Comparison of ENCODE assay signal across 9 cellular contexts in the genomic region with DNA sequence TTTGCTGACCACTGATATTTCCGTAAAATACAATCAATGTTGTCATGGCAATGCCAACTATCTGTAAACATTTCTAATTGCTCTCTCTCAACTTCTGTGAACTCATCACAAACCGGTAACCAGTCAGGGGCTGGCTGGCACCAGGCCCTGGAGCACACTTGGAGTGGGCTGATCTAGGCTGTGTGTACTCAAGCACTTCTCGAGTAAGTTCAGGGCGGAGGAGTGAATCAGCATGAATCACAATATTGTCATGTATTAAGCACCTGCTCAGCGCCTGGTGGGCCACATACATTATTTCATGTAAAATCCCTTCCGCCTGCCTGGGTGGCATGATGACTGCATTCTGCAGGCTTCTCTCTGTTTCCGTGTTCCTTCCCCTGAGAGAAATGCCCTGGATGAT.
DNase-seq lines count a peak whose midpoint lies in the region; ATAC-seq and TF ChIP-seq lines count a peak whose summit lies in the region.
"Had no signal": no experiment of that assay in that cellular context is flagged by ENCODE, and none has a peak within 500 bp of the region (broad histone marks: within the 10 kb centered on the region; RNA-seq: fewer than 3 reads in every experiment).

No MANE protein-coding gene starts in this region.

- H3K23ac ChIP-seq in mesenchymal stem cell (ENCODE audit: low read length in 2 of 2): peak overlapping the region in 1 of 2 experiments; percentile 87

- WGBS in mesenchymal stem cell: 15% methylated on average over 7 of the region's 7 CpGs

- H3K4me3 Mint-ChIP-seq in activated CD4-positive, alpha-beta T cell treated with anti-CD3 and anti-CD28 coated beads, Interleukin-2, amount 10 ng/mL, durations not matched to agents 24 days and 14 days: no peak overlapping the region
- H3K4me3 Mint-ChIP-seq in stimulated activated memory B cell treated with anti-CD40 and anti-IgM and Interleukin-4, amounts not matched to agents 10 μg/mL and 1 μg/mL and 100 μg/mL, for 72 hours: no peak overlapping the region

- no peaks in the 10 kb centered on the region for H3K36me3 ChIP-seq in mesenchymal stem cell (ENCODE audit: control insufficient read depth in 1 of 2, insufficient read depth in 2 of 2, low read depth in 1 of 2, low read length in 2 of 2)

- no peaks in the 10 kb centered on the region for H3K9me3 ChIP-seq in mesenchymal stem cell (ENCODE audit: control insufficient read depth, low read length)

- H3K18ac ChIP-seq in mesenchymal stem cell (ENCODE audit: low read depth in 1 of 2, low read length in 2 of 2): no peak overlapping the region

- no peak overlapping the region for H3K27ac ChIP-seq in mesenchymal stem cell (ENCODE audit: low read length, poor library complexity, severe bottlenecking)

- H2BK12ac ChIP-seq in mesenchymal stem cell (ENCODE audit: low read length in 2 of 2): no peak overlapping the region

- no peaks in the 10 kb centered on the region for H3K27me3 Mint-ChIP-seq in activated CD4-positive, alpha-beta T cell treated with anti-CD3 and anti-CD28 coated beads, Interleukin-2, amount 10 ng/mL, durations not matched to agents 24 days and 14 days
- peaks cover 13% of the 10 kb centered on the region for H3K27me3 Mint-ChIP-seq in stimulated activated memory B cell treated with anti-CD40 and anti-IgM and Interleukin-4, amounts not matched to agents 10 μg/mL and 1 μg/mL and 100 μg/mL, for 72 hours

- H3K4me1 ChIP-seq in mesenchymal stem cell (ENCODE audit: control insufficient read depth, insufficient read depth, low read depth, low read length): peaks cover 3% of the 10 kb centered on the region

- in situ Hi-C loops in astrocyte of the cerebellum (cut with HindIII; ENCODE audit: low sequenced_read_pairs): no loop called here

- H2AK5ac ChIP-seq in mesenchymal stem cell (ENCODE audit: low read length, severe bottlenecking): no peak overlapping the region

- no peak overlapping the region for H3K14ac ChIP-seq in mesenchymal stem cell (ENCODE audit: low read length in 2 of 2)

- intact Hi-C loops in activated CD4-positive, alpha-beta T cell treated with anti-CD3 and anti-CD28 coated beads, Interleukin-2, amount 10 ng/mL, durations not matched to agents 24 days and 14 days (cut with micrococcal nuclease): no loop called here

- peaks cover 15 to 29% of the 10 kb centered on the region in 2 experiments for H3K27me3 ChIP-seq in mesenchymal stem cell (ENCODE audit: control insufficient read depth in 1 of 2, insufficient read depth in 1 of 2, low read length in 2 of 2)

- H4K8ac ChIP-seq in mesenchymal stem cell (ENCODE audit: low read length): no peak overlapping the region

- DNase-seq in COLO668 (lab: John Stamatoyannopoulos, UW; ENCODE audit: unreplicated experiment) (peak; percentile 91), NCI-H1436 (lab: John Stamatoyannopoulos, UW) (peak; percentile 89), astrocyte of the cerebellum (ENCODE audit: low read depth) (peak; percentile 8), mesenchymal stem cell (peak; percentile 75)
- no peak for DNase-seq in activated CD4-positive, alpha-beta T cell treated with anti-CD3 and anti-CD28 coated beads, Interleukin-2, amount 10 ng/mL, durations not matched to agents 24 days and 14 days
- DNase-seq in stimulated activated CD4-positive, alpha-beta T cell treated with anti-CD3 and anti-CD28 coated beads, Interleukin-2, amount 100 ng/mL, for 24 hours: no peak
- DNase-seq: left cardiac atrium had no signal

- no peak overlapping the region for H3K4ac ChIP-seq in mesenchymal stem cell (ENCODE audit: low read depth in 1 of 2, low read length in 2 of 2)

- no peak for ATAC-seq in HG02884 (IDR thresholded peaks at IDR 0.05; ENCODE audit: unreplicated experiment)
- no peak for ATAC-seq in stimulated activated memory B cell treated with anti-CD40 and anti-IgM and Interleukin-4, amounts not matched to agents 10 μg/mL and 1 μg/mL and 100 μg/mL, for 72 hours

- no peak overlapping the region for H2BK120ac ChIP-seq in mesenchymal stem cell (ENCODE audit: low read depth, low read length)

- no peak overlapping the region for H3K27ac Mint-ChIP-seq in activated CD4-positive, alpha-beta T cell treated with anti-CD3 and anti-CD28 coated beads, Interleukin-2, amount 10 ng/mL, durations not matched to agents 24 days and 14 days
- no peak overlapping the region for H3K27ac Mint-ChIP-seq in stimulated activated memory B cell treated with anti-CD40 and anti-IgM and Interleukin-4, amounts not matched to agents 10 μg/mL and 1 μg/mL and 100 μg/mL, for 72 hours

- H3K9ac ChIP-seq in mesenchymal stem cell (ENCODE audit: low read length): peak overlapping the region; percentile 60

- no peaks in the 10 kb centered on the region for H3K36me3 Mint-ChIP-seq in activated CD4-positive, alpha-beta T cell treated with anti-CD3 and anti-CD28 coated beads, Interleukin-2, amount 10 ng/mL, durations not matched to agents 24 days and 14 days (ENCODE audit: low read depth)
- H3K36me3 Mint-ChIP-seq in stimulated activated memory B cell treated with anti-CD40 and anti-IgM and Interleukin-4, amounts not matched to agents 10 μg/mL and 1 μg/mL and 100 μg/mL, for 72 hours: no peaks in the 10 kb centered on the region

- H3K4me3 ChIP-seq in astrocyte of the cerebellum (ENCODE audit: low read depth, low read length) (no peak overlapping the region), mesenchymal stem cell (ENCODE audit: insufficient read depth in 1 of 2, low read depth in 1 of 2, low read length in 2 of 2) (no peak overlapping the region)

- no peaks in the 10 kb centered on the region for H3K4me1 Mint-ChIP-seq in activated CD4-positive, alpha-beta T cell treated with anti-CD3 and anti-CD28 coated beads, Interleukin-2, amount 10 ng/mL, durations not matched to agents 24 days and 14 days
- no peaks in the 10 kb centered on the region for H3K4me1 Mint-ChIP-seq in stimulated activated memory B cell treated with anti-CD40 and anti-IgM and Interleukin-4, amounts not matched to agents 10 μg/mL and 1 μg/mL and 100 μg/mL, for 72 hours

- H2AFZ ChIP-seq in mesenchymal stem cell (ENCODE audit: low read depth, low read length): no peak overlapping the region

- no peak overlapping the region for H4K91ac ChIP-seq in mesenchymal stem cell (ENCODE audit: low read length)

- H3K4me2 ChIP-seq in mesenchymal stem cell (ENCODE audit: low read length, poor library complexity, severe bottlenecking): no peak overlapping the region

- H3K9me3 Mint-ChIP-seq in activated CD4-positive, alpha-beta T cell treated with anti-CD3 and anti-CD28 coated beads, Interleukin-2, amount 10 ng/mL, durations not matched to agents 24 days and 14 days: no peaks in the 10 kb centered on the region
- no peaks in the 10 kb centered on the region for H3K9me3 Mint-ChIP-seq in stimulated activated memory B cell treated with anti-CD40 and anti-IgM and Interleukin-4, amounts not matched to agents 10 μg/mL and 1 μg/mL and 100 μg/mL, for 72 hours

- no peak overlapping the region for H2BK15ac ChIP-seq in mesenchymal stem cell (ENCODE audit: low read depth, poor library complexity, severe bottlenecking)

- H2BK5ac ChIP-seq in mesenchymal stem cell (ENCODE audit: low read depth, low read length, poor library complexity, severe bottlenecking): no peak overlapping the region

- no peak for TF ChIP-seq CTCF in astrocyte of the cerebellum (IDR thresholded peaks at IDR 0.05; ENCODE audit: low read depth, low read length, missing control alignments)

- no peaks in the 10 kb centered on the region for H3K79me1 ChIP-seq in mesenchymal stem cell (replicated peaks; ENCODE audit: low read length, poor library complexity, severe bottlenecking)

Comparison
In these comparisons a context has a peak if more than half of its experiments do, and no peak if none do; other contexts are left out.
1. DNase-seq: peak in COLO668 (single experiment), NCI-H1436 (single experiment), astrocyte of the cerebellum (single experiment) and mesenchymal stem cell (single experiment); none in activated CD4-positive, alpha-beta T cell treated with anti-CD3 and anti-CD28 coated beads, Interleukin-2, amount 10 ng/mL, durations not matched to agents 24 days and 14 days (single experiment) and stimulated activated CD4-positive, alpha-beta T cell treated with anti-CD3 and anti-CD28 coated beads, Interleukin-2, amount 100 ng/mL, for 24 hours (0 of 2).